ENCODE assay signal across 26 cellular contexts in genomic region chr6:53960311-53960710, GRCh38.
DNase-seq lines count a peak whose midpoint lies in the region; ATAC-seq and TF ChIP-seq lines count a peak whose summit lies in the region.
"Had no signal": no experiment of that assay in that cellular context is flagged by ENCODE, and none has a peak within 500 bp of the region (broad histone marks: within the 10 kb centered on the region; RNA-seq: fewer than 3 reads in every experiment).

No MANE protein-coding gene starts in this region.

- no peaks in the 10 kb centered on the region for H3K79me2 ChIP-seq in PC-3 (ENCODE audit: low read length)
- no peaks in the 10 kb centered on the region for H3K79me2 ChIP-seq in hepatocyte

- peaks cover 6% of the 10 kb centered on the region for H3K27me3 Mint-ChIP-seq in activated T-helper 1 cell treated with anti-CD3 and anti-CD28 coated beads, Interleukin-12 subunit alpha, Interleukin-12 subunit beta, Interleukin-2, Interleukin-4 antibody, amounts not matched to agents 30 ng/mL and 10 ng/mL and 1 ng/mL, durations not matched to agents 14 hours and 24 hours and 36 hours (ENCODE audit: insufficient read depth)
- H3K27me3 Mint-ChIP-seq: progenitor cell of endocrine pancreas had no signal

- peaks cover 3% of the 10 kb centered on the region for H3F3A ChIP-seq in PC-3 (ENCODE audit: low read length, unreplicated experiment)

- H3K4me3 Mint-ChIP-seq in activated T-helper 1 cell treated with anti-CD3 and anti-CD28 coated beads, Interleukin-12 subunit alpha, Interleukin-12 subunit beta, Interleukin-2, Interleukin-4 antibody, amounts not matched to agents 30 ng/mL and 10 ng/mL and 1 ng/mL, durations not matched to agents 14 hours and 24 hours and 36 hours: no peak overlapping the region
- H3K4me3 Mint-ChIP-seq: B cell; central memory CD8-positive, alpha-beta T cell; T-helper 17 cell had no signal

- BruUV-seq in PC-3 (replicated peaks; lab: Mats Ljungman, UMichigan): no TSS peak

- ATAC-seq in PC-3 (peak; percentile 71), gastroesophageal sphincter (no peak)
- ATAC-seq: K562; left lung; stimulated activated naive CD8-positive, alpha-beta T cell treated with anti-CD3 and anti-CD28 coated beads, Interleukin-15, Interleukin-2, amounts not matched to agents 100 U/mL and 50 U/mL, for 24 hours; T-helper 17 cell had no signal

- CTCF ChIA-PET in PC-3 (lab: Charles Lee): interaction anchor here (1.2 kb wide), 1 partner anchor 242 kb away, joined by 4 read pairs; no protein-coding TSS in a partner anchor

- H2AFZ ChIP-seq in PC-3 (ENCODE audit: low read length) (no peak overlapping the region), hepatocyte (no peak overlapping the region)

- H3K4me2 ChIP-seq in PC-3 (ENCODE audit: low read length) (peak overlapping the region; percentile 38), hepatocyte (no peak overlapping the region)

- no peak for TF ChIP-seq EP300 in gastroesophageal sphincter (IDR thresholded peaks at IDR 0.05)

- TF ChIP-seq CTCF in PC-3 (conservative IDR thresholded peaks at IDR 0.05; ENCODE audit: low read depth, low read length) (no peak), hepatocyte (IDR thresholded peaks at IDR 0.05; ENCODE audit: poor library complexity) (no peak), gastroesophageal sphincter (IDR thresholded peaks at IDR 0.05) (no peak)

- H3K4me1 ChIP-seq in PC-3 (ENCODE audit: insufficient read depth, low read length): peaks cover 21% of the 10 kb centered on the region
- peaks cover 10% of the 10 kb centered on the region for H3K4me1 ChIP-seq in hepatocyte (ENCODE audit: insufficient read depth)
- no peaks in the 10 kb centered on the region for H3K4me1 ChIP-seq in gastroesophageal sphincter
- H3K4me1 ChIP-seq: adrenal gland, left lung, tibial artery had no signal

- no peaks in the 10 kb centered on the region for H3K9me3 Mint-ChIP-seq in activated T-helper 1 cell treated with anti-CD3 and anti-CD28 coated beads, Interleukin-12 subunit alpha, Interleukin-12 subunit beta, Interleukin-2, Interleukin-4 antibody, amounts not matched to agents 30 ng/mL and 10 ng/mL and 1 ng/mL, durations not matched to agents 14 hours and 24 hours and 36 hours
- H3K9me3 Mint-ChIP-seq: central memory CD8-positive, alpha-beta T cell had no signal

- H3K27ac Mint-ChIP-seq in activated T-helper 1 cell treated with anti-CD3 and anti-CD28 coated beads, Interleukin-12 subunit alpha, Interleukin-12 subunit beta, Interleukin-2, Interleukin-4 antibody, amounts not matched to agents 30 ng/mL and 10 ng/mL and 1 ng/mL, durations not matched to agents 14 hours and 24 hours and 36 hours: no peak overlapping the region
- H3K27ac Mint-ChIP-seq: B cell, progenitor cell of endocrine pancreas, T-helper 17 cell had no signal

- H3K9ac ChIP-seq in PC-3 (ENCODE audit: low read length): no peak overlapping the region

- H3K36me3 ChIP-seq in PC-3 (ENCODE audit: low read depth, low read length) (no peaks in the 10 kb centered on the region), hepatocyte (replicated peaks; ENCODE audit: insufficient read depth, low read depth) (no peaks in the 10 kb centered on the region), gastroesophageal sphincter (no peaks in the 10 kb centered on the region)
- H3K36me3 ChIP-seq: adrenal gland, left lung, tibial artery had no signal

- peaks cover 4% of the 10 kb centered on the region for H3K4me1 Mint-ChIP-seq in activated T-helper 1 cell treated with anti-CD3 and anti-CD28 coated beads, Interleukin-12 subunit alpha, Interleukin-12 subunit beta, Interleukin-2, Interleukin-4 antibody, amounts not matched to agents 30 ng/mL and 10 ng/mL and 1 ng/mL, durations not matched to agents 14 hours and 24 hours and 36 hours (ENCODE audit: low read depth)
- H3K4me1 Mint-ChIP-seq: B cell; central memory CD8-positive, alpha-beta T cell; T-helper 17 cell had no signal

- intact Hi-C loops in PC-3 (cut with micrococcal nuclease): no loop called here
- intact Hi-C loops in activated T-helper 1 cell treated with anti-CD3 and anti-CD28 coated beads, Interleukin-12 subunit alpha, Interleukin-12 subunit beta, Interleukin-2, Interleukin-4 antibody, amounts not matched to agents 30 ng/mL and 10 ng/mL and 1 ng/mL, durations not matched to agents 14 hours and 24 hours and 36 hours (cut with micrococcal nuclease): no loop called here

- H3K9me3 ChIP-seq in PC-3 (ENCODE audit: low read length): no peaks in the 10 kb centered on the region
- no peaks in the 10 kb centered on the region for H3K9me3 ChIP-seq in hepatocyte (ENCODE audit: low read depth)
- no peaks in the 10 kb centered on the region for H3K9me3 ChIP-seq in gastroesophageal sphincter
- H3K9me3 ChIP-seq: adrenal gland, left lung, tibial artery had no signal

- no peaks in the 10 kb centered on the region for H3K36me3 Mint-ChIP-seq in activated T-helper 1 cell treated with anti-CD3 and anti-CD28 coated beads, Interleukin-12 subunit alpha, Interleukin-12 subunit beta, Interleukin-2, Interleukin-4 antibody, amounts not matched to agents 30 ng/mL and 10 ng/mL and 1 ng/mL, durations not matched to agents 14 hours and 24 hours and 36 hours (ENCODE audit: low read depth)

- DNase-seq in ELR (ENCODE audit: low read depth): peak; percentile 67
- DNase-seq in PC-3: peak; percentile 74
- DNase-seq in hepatocyte (ENCODE audit: low spot score): no peak
- DNase-seq in stromal cell of bone marrow (ENCODE audit: low read depth): peak; percentile 30
- no peak for DNase-seq in hippocampal formation (lab: John Stamatoyannopoulos, UW)
- DNase-seq in activated T-helper 1 cell treated with anti-CD3 and anti-CD28 coated beads, Interleukin-12 subunit alpha, Interleukin-12 subunit beta, Interleukin-2, Interleukin-4 antibody, amounts not matched to agents 30 ng/mL and 10 ng/mL and 1 ng/mL, durations not matched to agents 14 hours and 24 hours and 36 hours (ENCODE audit: low spot score): no peak
- DNase-seq: activated CD4-positive, alpha-beta T cell treated with anti-CD3 and anti-CD28 coated beads, Interleukin-2, amount 50 U/mL, for 4 hours; activated gamma-delta T cell treated with Interleukin-2 at 50 U/mL for 16 hours; activated T-cell treated with anti-CD3 and anti-CD28 coated beads for 4 hours; adrenal gland; COR-L47; left lung; NCI-H187; NCI-H774; small intestine; stimulated activated CD4-positive, alpha-beta T cell treated with anti-CD3 and anti-CD28 coated beads, Interleukin-4, amount 100 ng/mL, for 1 hour; stimulated activated naive CD8-positive, alpha-beta T cell treated with anti-CD3 and anti-CD28 coated beads, Interleukin-15, Interleukin-2, amounts not matched to agents 100 U/mL and 50 U/mL, for 24 hours; T-helper 17 cell; tibial artery had no signal

- TF ChIP-seq POLR2A in gastroesophageal sphincter (IDR thresholded peaks at IDR 0.05): no peak

- WGBS in hepatocyte (ENCODE audit: low lambda C conversion rate, missing lambda C conversion rate): 82% methylated on average over 4 of the region's 4 CpGs
- 81 to 100% methylated on average over 2 to 4 of the region's 4 CpGs for WGBS in gastroesophageal sphincter (ENCODE audit: low coverage in 1 of 2), 2 donors

- H3K4me3 ChIP-seq in PC-3 (ENCODE audit: low read length): no peak overlapping the region
- no peak overlapping the region for H3K4me3 ChIP-seq in hepatocyte
- no peak overlapping the region for H3K4me3 ChIP-seq in gastroesophageal sphincter
- H3K4me3 ChIP-seq: adrenal gland, K562, left lung, tibial artery had no signal

- H3K27me3 ChIP-seq in PC-3 (ENCODE audit: low read length) (no peaks in the 10 kb centered on the region), hepatocyte (no peaks in the 10 kb centered on the region), gastroesophageal sphincter (no peaks in the 10 kb centered on the region)
- H3K27me3 ChIP-seq: adrenal gland, left lung, tibial artery had no signal

- H4K20me1 ChIP-seq in PC-3 (ENCODE audit: low read length) (no peaks in the 10 kb centered on the region), hepatocyte (ENCODE audit: insufficient read depth, poor library complexity, severe bottlenecking) (no peaks in the 10 kb centered on the region)

- POLR2A ChIA-PET in PC-3 (lab: Charles Lee; ENCODE audit: unreplicated experiment): no interaction called here

- no peak overlapping the region for H3K27ac ChIP-seq in PC-3 (ENCODE audit: low read length)
- H3K27ac ChIP-seq in hepatocyte: peak overlapping the region; percentile 25
- no peak overlapping the region for H3K27ac ChIP-seq in gastroesophageal sphincter
- H3K27ac ChIP-seq: adrenal gland, epithelial cell of prostate, left lung, tibial artery, VCaP had no signal

- H3K9me2 ChIP-seq in PC-3 (replicated peaks; ENCODE audit: low read length) (no peaks in the 10 kb centered on the region), hepatocyte (replicated peaks; ENCODE audit: insufficient read depth) (no peaks in the 10 kb centered on the region)

Comparison
In these comparisons a context has a peak if more than half of its experiments do, and no peak if none do; other contexts are left out.
1. DNase-seq: peak in ELR (single experiment), PC-3 (single experiment) and stromal cell of bone marrow (single experiment); none in hepatocyte (single experiment), hippocampal formation (0 of 2) and activated T-helper 1 cell treated with anti-CD3 and anti-CD28 coated beads, Interleukin-12 subunit alpha, Interleukin-12 subunit beta, Interleukin-2, Interleukin-4 antibody, amounts not matched to agents 30 ng/mL and 10 ng/mL and 1 ng/mL, durations not matched to agents 14 hours and 24 hours and 36 hours (single experiment).